1 cellular context compared by ENCODE assay signal in the genomic region with DNA sequence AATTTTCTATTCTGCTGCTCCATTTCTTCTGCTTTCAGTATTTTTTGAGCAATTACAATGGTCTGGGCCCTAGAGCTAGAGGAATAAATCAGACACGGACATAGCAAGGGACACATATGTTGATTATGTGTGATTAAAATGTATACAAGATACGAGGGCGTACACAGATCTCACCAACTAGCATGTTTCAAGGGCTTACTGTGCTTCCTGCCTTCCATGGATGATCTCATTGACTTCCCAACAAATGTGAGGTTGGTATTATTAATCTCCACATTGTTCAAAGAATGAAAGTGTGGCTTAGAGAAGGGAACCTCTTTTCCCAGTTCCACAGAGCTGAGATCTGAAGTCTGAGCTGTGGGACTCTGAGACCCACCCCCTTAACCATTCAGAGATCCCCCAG.
TF ChIP-seq lines count a peak whose summit lies in the region.

No MANE protein-coding gene starts in this region.

TF ChIP-seq in GM23338, 12 proteins besides CTCF, POLR2A, EP300 and RAD21 (continued from another document):
- TF ChIP-seq, protein P1, sequence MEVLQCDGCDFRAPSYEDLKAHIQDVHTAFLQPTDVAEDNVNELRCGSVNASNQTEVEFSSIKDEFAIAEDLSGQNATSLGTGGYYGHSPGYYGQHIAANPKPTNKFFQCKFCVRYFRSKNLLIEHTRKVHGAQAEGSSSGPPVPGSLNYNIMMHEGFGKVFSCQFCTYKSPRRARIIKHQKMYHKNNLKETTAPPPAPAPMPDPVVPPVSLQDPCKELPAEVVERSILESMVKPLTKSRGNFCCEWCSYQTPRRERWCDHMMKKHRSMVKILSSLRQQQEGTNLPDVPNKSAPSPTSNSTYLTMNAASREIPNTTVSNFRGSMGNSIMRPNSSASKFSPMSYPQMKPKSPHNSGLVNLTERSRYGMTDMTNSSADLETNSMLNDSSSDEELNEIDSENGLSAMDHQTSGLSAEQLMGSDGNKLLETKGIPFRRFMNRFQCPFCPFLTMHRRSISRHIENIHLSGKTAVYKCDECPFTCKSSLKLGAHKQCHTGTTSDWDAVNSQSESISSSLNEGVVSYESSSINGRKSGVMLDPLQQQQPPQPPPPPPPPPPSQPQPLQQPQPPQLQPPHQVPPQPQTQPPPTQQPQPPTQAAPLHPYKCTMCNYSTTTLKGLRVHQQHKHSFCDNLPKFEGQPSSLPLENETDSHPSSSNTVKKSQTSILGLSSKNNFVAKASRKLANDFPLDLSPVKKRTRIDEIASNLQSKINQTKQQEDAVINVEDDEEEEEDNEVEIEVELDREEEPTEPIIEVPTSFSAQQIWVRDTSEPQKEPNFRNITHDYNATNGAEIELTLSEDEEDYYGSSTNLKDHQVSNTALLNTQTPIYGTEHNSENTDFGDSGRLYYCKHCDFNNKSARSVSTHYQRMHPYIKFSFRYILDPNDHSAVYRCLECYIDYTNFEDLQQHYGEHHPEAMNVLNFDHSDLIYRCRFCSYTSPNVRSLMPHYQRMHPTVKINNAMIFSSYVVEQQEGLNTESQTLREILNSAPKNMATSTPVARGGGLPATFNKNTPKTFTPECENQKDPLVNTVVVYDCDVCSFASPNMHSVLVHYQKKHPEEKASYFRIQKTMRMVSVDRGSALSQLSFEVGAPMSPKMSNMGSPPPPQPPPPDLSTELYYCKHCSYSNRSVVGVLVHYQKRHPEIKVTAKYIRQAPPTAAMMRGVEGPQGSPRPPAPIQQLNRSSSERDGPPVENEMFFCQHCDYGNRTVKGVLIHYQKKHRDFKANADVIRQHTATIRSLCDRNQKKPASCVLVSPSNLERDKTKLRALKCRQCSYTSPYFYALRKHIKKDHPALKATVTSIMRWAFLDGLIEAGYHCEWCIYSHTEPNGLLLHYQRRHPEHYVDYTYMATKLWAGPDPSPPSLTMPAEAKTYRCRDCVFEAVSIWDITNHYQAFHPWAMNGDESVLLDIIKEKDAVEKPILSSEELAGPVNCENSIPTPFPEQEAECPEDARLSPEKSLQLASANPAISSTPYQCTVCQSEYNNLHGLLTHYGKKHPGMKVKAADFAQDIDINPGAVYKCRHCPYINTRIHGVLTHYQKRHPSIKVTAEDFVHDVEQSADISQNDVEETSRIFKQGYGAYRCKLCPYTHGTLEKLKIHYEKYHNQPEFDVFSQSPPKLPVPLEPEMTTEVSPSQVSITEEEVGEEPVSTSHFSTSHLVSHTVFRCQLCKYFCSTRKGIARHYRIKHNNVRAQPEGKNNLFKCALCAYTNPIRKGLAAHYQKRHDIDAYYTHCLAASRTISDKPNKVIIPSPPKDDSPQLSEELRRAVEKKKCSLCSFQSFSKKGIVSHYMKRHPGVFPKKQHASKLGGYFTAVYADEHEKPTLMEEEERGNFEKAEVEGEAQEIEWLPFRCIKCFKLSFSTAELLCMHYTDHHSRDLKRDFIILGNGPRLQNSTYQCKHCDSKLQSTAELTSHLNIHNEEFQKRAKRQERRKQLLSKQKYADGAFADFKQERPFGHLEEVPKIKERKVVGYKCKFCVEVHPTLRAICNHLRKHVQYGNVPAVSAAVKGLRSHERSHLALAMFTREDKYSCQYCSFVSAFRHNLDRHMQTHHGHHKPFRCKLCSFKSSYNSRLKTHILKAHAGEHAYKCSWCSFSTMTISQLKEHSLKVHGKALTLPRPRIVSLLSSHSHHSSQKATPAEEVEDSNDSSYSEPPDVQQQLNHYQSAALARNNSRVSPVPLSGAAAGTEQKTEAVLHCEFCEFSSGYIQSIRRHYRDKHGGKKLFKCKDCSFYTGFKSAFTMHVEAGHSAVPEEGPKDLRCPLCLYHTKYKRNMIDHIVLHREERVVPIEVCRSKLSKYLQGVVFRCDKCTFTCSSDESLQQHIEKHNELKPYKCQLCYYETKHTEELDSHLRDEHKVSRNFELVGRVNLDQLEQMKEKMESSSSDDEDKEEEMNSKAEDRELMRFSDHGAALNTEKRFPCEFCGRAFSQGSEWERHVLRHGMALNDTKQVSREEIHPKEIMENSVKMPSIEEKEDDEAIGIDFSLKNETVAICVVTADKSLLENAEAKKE (CRISPR knock-in tag; IDR thresholded peaks at IDR 0.05): no peak
- TF ChIP-seq EZH2phosphoT487 (IDR thresholded peaks at IDR 0.05; ENCODE audit: unreplicated experiment) (no peak), JUNB (IDR thresholded peaks at IDR 0.05; ENCODE audit: unreplicated experiment) (no peak), EZH2 (IDR thresholded peaks at IDR 0.05; ENCODE audit: low read depth, unreplicated experiment) (no peak)
- TF ChIP-seq, protein P2, sequence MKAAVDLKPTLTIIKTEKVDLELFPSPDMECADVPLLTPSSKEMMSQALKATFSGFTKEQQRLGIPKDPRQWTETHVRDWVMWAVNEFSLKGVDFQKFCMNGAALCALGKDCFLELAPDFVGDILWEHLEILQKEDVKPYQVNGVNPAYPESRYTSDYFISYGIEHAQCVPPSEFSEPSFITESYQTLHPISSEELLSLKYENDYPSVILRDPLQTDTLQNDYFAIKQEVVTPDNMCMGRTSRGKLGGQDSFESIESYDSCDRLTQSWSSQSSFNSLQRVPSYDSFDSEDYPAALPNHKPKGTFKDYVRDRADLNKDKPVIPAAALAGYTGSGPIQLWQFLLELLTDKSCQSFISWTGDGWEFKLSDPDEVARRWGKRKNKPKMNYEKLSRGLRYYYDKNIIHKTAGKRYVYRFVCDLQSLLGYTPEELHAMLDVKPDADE (IDR thresholded peaks at IDR 0.05): no peak
